ENCODE assay signal across 15 cellular contexts in the genomic region with DNA sequence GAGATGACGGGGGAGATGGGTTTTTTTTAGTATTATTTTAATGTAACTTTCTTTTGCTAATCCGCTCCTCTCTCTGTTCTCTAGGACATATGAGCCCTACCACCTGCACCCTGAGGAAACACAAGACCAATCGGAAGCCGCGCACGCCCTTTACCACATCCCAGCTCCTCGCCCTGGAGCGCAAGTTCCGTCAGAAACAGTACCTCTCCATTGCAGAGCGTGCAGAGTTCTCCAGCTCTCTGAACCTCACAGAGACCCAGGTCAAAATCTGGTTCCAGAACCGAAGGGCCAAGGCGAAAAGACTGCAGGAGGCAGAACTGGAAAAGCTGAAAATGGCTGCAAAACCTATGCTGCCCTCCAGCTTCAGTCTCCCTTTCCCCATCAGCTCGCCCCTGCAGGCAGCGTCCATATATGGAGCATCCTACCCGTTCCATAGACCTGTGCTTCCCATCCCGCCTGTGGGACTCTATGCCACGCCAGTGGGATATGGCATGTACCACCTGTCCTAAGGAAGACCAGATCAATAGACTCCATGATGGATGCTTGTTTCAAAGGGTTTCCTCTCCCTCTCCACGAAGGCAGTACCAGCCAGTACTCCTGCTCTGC. TPM values are rescaled to one million over a fixed set of nuclear protein-coding genes. Genes with fewer than 3 reads are reported as not detected.
"Had no signal": no experiment of that assay in that cellular context is flagged by ENCODE, and none has a peak within 500 bp of the region (broad histone marks: within the 10 kb centered on the region; RNA-seq: fewer than 3 reads in every experiment).

No MANE protein-coding gene starts in this region.

- H3K36me3 ChIP-seq: brain microvascular endothelial cell, left lung, thyroid gland had no signal

- H3K27ac ChIP-seq: brain microvascular endothelial cell, esophagus muscularis mucosa, left lung, thyroid gland had no signal

- H3K27me3 ChIP-seq: brain microvascular endothelial cell had no signal

- DNase-seq: activated CD4-positive, alpha-beta T cell treated with anti-CD3 and anti-CD28 coated beads for 1 hour; activated CD4-positive, alpha-beta T cell treated with anti-CD3 and anti-CD28 coated beads, Interleukin-2, amount 50 U/mL, for 48 hours; activated CD8-positive, alpha-beta memory T cell treated with anti-CD3 and anti-CD28 coated beads, Interleukin-2, amount 10 ng/mL, durations not matched to agents 7 days and 5 days; activated effector memory CD4-positive, alpha-beta T cell treated with anti-CD3 and anti-CD28 coated beads, Interleukin-2, amount 50 U/mL, for 16 hours; activated T-cell treated with anti-CD3 and anti-CD28 coated beads, Interleukin-2, amount 50 U/mL, for 24 hours; amniotic stem cell; brain microvascular endothelial cell; dermis blood vessel endothelial cell; left lung; right cardiac atrium; small intestine; thyroid gland had no signal

- H3K4me3 ChIP-seq: esophagus muscularis mucosa, left lung, thyroid gland had no signal

- H3K9me3 ChIP-seq: esophagus muscularis mucosa, left lung, thyroid gland had no signal

- ATAC-seq: activated CD8-positive, alpha-beta memory T cell treated with anti-CD3 and anti-CD28 coated beads, Interleukin-2, amount 10 ng/mL, durations not matched to agents 7 days and 5 days; activated naive CD4-positive, alpha-beta T cell treated with anti-CD3 and anti-CD28 coated beads, Interleukin-2, amount 50 U/mL, for 72 hours; left lung; right cardiac atrium; stimulated activated effector memory CD8-positive, alpha-beta T cell treated with anti-CD3 and anti-CD28 coated beads, Interleukin-12 subunit alpha, Interleukin-12 subunit beta, amount 100 ng/mL, for 72 hours had no signal

RNA-seq across cellular contexts. Expression of gene MSX2, which starts 4.8 kb away (rescaled TPM):
- total RNA-seq: activated CD8-positive, alpha-beta memory T cell treated with anti-CD3 and anti-CD28 coated beads, Interleukin-2, amount 10 ng/mL, durations not matched to agents 7 days and 5 days; activated naive CD4-positive, alpha-beta T cell treated with anti-CD3 and anti-CD28 coated beads, Interleukin-2, amount 50 U/mL, for 72 hours had no signal
